ENCODE assay signal across 26 cellular contexts in the genomic region with DNA sequence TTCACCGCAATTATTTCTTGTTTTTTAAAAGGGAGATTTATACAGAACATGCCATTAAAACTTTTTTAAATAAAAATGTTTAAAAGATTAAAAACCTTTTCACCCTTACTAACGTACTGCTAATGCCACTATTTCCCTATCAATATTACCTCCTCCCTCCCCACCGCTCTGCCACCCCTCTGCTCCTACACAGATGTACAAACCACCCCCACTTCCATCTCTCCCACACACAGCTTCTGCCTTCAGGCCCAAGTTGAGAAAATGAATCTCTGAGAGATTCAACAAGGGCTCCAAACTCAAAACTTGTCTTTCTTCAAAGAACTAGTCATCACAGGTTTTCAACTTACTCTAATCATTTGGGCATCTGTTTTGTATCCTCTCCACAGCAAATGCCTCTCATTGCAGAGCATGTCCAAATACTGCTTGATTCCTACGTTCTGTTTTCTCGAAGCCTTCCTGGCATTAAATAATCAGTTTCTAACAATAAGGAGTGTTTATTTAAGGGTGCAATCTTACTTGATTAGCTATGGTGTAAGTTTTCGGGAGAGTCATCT. TPM values are rescaled to one million over a fixed set of nuclear protein-coding genes. Genes with fewer than 3 reads are reported as not detected.
A peak's percentile ranks its signal among the peaks of the same experiment; 100 is the strongest.
DNase-seq lines count a peak whose midpoint lies in the region; ATAC-seq and TF ChIP-seq lines count a peak whose summit lies in the region.
"Had no signal": no experiment of that assay in that cellular context is flagged by ENCODE, and none has a peak within 500 bp of the region (broad histone marks: within the 10 kb centered on the region; RNA-seq: fewer than 3 reads in every experiment).

No MANE protein-coding gene starts in this region.

- peaks cover 40% of the 10 kb centered on the region for H3K36me3 Mint-ChIP-seq in central memory CD8-positive, alpha-beta T cell (ENCODE audit: insufficient read depth)
- peaks cover 14% of the 10 kb centered on the region for H3K36me3 Mint-ChIP-seq in T-helper 17 cell (ENCODE audit: low read depth)

- peaks cover 26 to 55% (median 44%) of the 10 kb centered on the region in 10 experiments for H3K4me1 ChIP-seq in BLaER1 treated with 17β-estradiol and CSF1 and Interleukin-3, amounts not matched to agents 10 nM and 100 nM
- H3K4me1 ChIP-seq in HEK293 (ENCODE audit: control insufficient read depth, insufficient read depth, low read length) (no peaks in the 10 kb centered on the region), neutrophil (ENCODE audit: control insufficient read depth in 1 of 2, insufficient read depth in 1 of 2, low read depth in 1 of 2, low read length in 1 of 2) (peaks cover 39 to 48% of the 10 kb centered on the region in 2 experiments)
- H3K4me1 ChIP-seq: SJCRH30 had no signal

- no peak overlapping the region for H3K4me3 Mint-ChIP-seq in central memory CD8-positive, alpha-beta T cell
- H3K4me3 Mint-ChIP-seq in T-helper 17 cell: no peak overlapping the region
- H3K4me3 Mint-ChIP-seq: CD8-positive, alpha-beta memory T cell had no signal

- no peak for DNase-seq in central memory CD8-positive, alpha-beta T cell (ENCODE audit: low spot score in 2 of 2)
- DNase-seq in EL: no peak
- DNase-seq in stimulated activated CD4-positive, alpha-beta T cell treated with anti-CD3 and anti-CD28 coated beads, Interleukin-2, amount 100 ng/mL, for 48 hours: no peak
- DNase-seq in T-helper 17 cell: no peak
- DNase-seq: AML-193; C1 segment of cervical spinal cord; Calu3; CD8-positive, alpha-beta memory T cell; DMS79 treated with DMSO at 0.1 percent for 48 hours; GM23248; H7; NCI-H1092; NCI-H1417 treated with DMSO at 0.1 percent for 48 hours; NCI-H1694 treated with DMSO at 0.1 percent for 48 hours; NCI-H2081; NCI-H2227 treated with DMSO at 0.1 percent for 48 hours; NCI-H526 treated with DMSO at 0.1 percent for 48 hours; PC-9; SJCRH30 had no signal

- H3K4me1 Mint-ChIP-seq in central memory CD8-positive, alpha-beta T cell: no peaks in the 10 kb centered on the region
- peaks cover 2% of the 10 kb centered on the region for H3K4me1 Mint-ChIP-seq in T-helper 17 cell
- H3K4me1 Mint-ChIP-seq: CD8-positive, alpha-beta memory T cell had no signal

- POLR2A ChIA-PET in HEK293 (lab: Yijun Ruan, JAX): no interaction called here

- peaks cover 64 to 95% (median 90%) of the 10 kb centered on the region in 11 experiments for H3K36me3 ChIP-seq in BLaER1 treated with 17β-estradiol and CSF1 and Interleukin-3, amounts not matched to agents 10 nM and 100 nM
- H3K36me3 ChIP-seq in HEK293 (ENCODE audit: control insufficient read depth in 2 of 2, insufficient read depth in 1 of 2, low read length in 2 of 2): peaks cover 44 to 88% of the 10 kb centered on the region in 2 experiments
- H3K36me3 ChIP-seq in neutrophil: peaks cover 8% of the 10 kb centered on the region

- H3K4me2 ChIP-seq in BLaER1 treated with 17β-estradiol and CSF1 and Interleukin-3, amounts not matched to agents 10 nM and 100 nM: peak overlapping the region in 4 of 11 experiments; percentile 30 to 65 (median 57); a peak in 3 of 22 replicates
- H3K4me2 ChIP-seq: PC-9 had no signal

- H3K27me3 Mint-ChIP-seq in central memory CD8-positive, alpha-beta T cell: no peaks in the 10 kb centered on the region
- H3K27me3 Mint-ChIP-seq in T-helper 17 cell: no peaks in the 10 kb centered on the region
- H3K27me3 Mint-ChIP-seq: CD8-positive, alpha-beta memory T cell had no signal

- H3K9me3 ChIP-seq in BLaER1 treated with 17β-estradiol and CSF1 and Interleukin-3, amounts not matched to agents 10 nM and 100 nM (replicated peaks in 1 of 11): peaks cover 0 to 9% (median 0%) of the 10 kb centered on the region in 11 experiments; a peak in 5 of 22 replicates
- H3K9me3 ChIP-seq in HEK293 (ENCODE audit: control insufficient read depth, insufficient read depth, low read depth, low read length) (no peaks in the 10 kb centered on the region), neutrophil (no peaks in the 10 kb centered on the region), T-helper 17 cell (ENCODE audit: control insufficient read depth, low read length, poor library complexity, severe bottlenecking) (no peaks in the 10 kb centered on the region)
- H3K9me3 ChIP-seq: SJCRH30 had no signal

- H3K27me3 ChIP-seq in BLaER1 treated with 17β-estradiol and CSF1 and Interleukin-3, amounts not matched to agents 10 nM and 100 nM: no peaks in the 10 kb centered on the region
- H3K27me3 ChIP-seq in neutrophil: no peaks in the 10 kb centered on the region
- H3K27me3 ChIP-seq: SJCRH30 had no signal

- H3K27ac ChIP-seq in BLaER1 treated with 17β-estradiol and CSF1 and Interleukin-3, amounts not matched to agents 10 nM and 100 nM: peak overlapping the region in 7 of 11 experiments; percentile 13 to 77 (median 47); a peak in 9 of 22 replicates
- H3K27ac ChIP-seq in HEK293 (ENCODE audit: extremely low read depth, low read depth, low read length) (no peak overlapping the region), neutrophil (peak overlapping the region; percentile 72)
- H3K27ac ChIP-seq: GM23248, PC-9, SJCRH30 had no signal

- no peak overlapping the region for H3K4me3 ChIP-seq in BLaER1 treated with 17β-estradiol and CSF1 and Interleukin-3, amounts not matched to agents 10 nM and 100 nM
- H3K4me3 ChIP-seq in HEK293 (ENCODE audit: low read depth, low read length): no peak overlapping the region
- no peak overlapping the region for H3K4me3 ChIP-seq in neutrophil (ENCODE audit: low read depth in 1 of 2, low read length in 1 of 2)
- H3K4me3 ChIP-seq: GM23248, PC-9, SJCRH30 had no signal

- peaks cover 0 to 12% (median 0%) of the 10 kb centered on the region in 11 experiments; a peak in 6 of 22 replicates for H4K20me1 ChIP-seq in BLaER1 treated with 17β-estradiol and CSF1 and Interleukin-3, amounts not matched to agents 10 nM and 100 nM

- no peak for ATAC-seq in central memory CD8-positive, alpha-beta T cell (replicated peaks; ENCODE audit: extremely low read depth, poor library complexity, severe bottlenecking)
- ATAC-seq in GM21529 (IDR thresholded peaks at IDR 0.05; ENCODE audit: unreplicated experiment) (no peak), T-helper 17 cell (no peak)
- ATAC-seq: Right ventricle myocardium inferior had no signal

- H3K9ac ChIP-seq in BLaER1 treated with 17β-estradiol and CSF1 and Interleukin-3, amounts not matched to agents 10 nM and 100 nM: no peak overlapping the region

- no peaks in the 10 kb centered on the region for H3K9me3 Mint-ChIP-seq in central memory CD8-positive, alpha-beta T cell
- H3K9me3 Mint-ChIP-seq: CD8-positive, alpha-beta memory T cell had no signal

- TF ChIP-seq CTCF in HEK293 (tag by site-specific recombination; IDR thresholded peaks at IDR 0.05): no peak
- TF ChIP-seq CTCF in neutrophil (IDR thresholded peaks at IDR 0.05): no peak

- CTCF ChIA-PET in HEK293 (lab: Yijun Ruan, JAX): interaction anchor here (0.6 to 1.7 kb wide), 4 partner anchors 10 to 599 kb away, joined by 3 to 5 read pairs (median 4); no protein-coding TSS in a partner anchor

- peak overlapping the region; percentile 21 for H3K27ac Mint-ChIP-seq in central memory CD8-positive, alpha-beta T cell (ENCODE audit: low read depth)
- no peak overlapping the region for H3K27ac Mint-ChIP-seq in T-helper 17 cell

TF ChIP-seq in HEK293, 187 proteins besides CTCF, POLR2A, EP300 and RAD21:
- TF ChIP-seq EGR2 (tag by site-specific recombination; IDR thresholded peaks at IDR 0.05; ENCODE audit: low read depth) (peak; percentile 28; the same call in 1 of the 2 replicates), ZNF239 (tag by site-specific recombination; IDR thresholded peaks at IDR 0.05) (no peak), ZNF335 (tag by site-specific recombination; conservative IDR thresholded peaks at IDR 0.05) (no peak), ZFHX2 (tag by site-specific recombination; conservative IDR thresholded peaks at IDR 0.05) (peak; percentile 39; the same call in 1 of the 2 replicates)

RNA-seq across cellular contexts. Expression of gene FARSB, which starts 32.1 kb away (rescaled TPM):
- total RNA-seq in T-helper 17 cell: 10 to 100 TPM; 12.5 to 13.2 TPM

RNA-seq across cellular contexts. Expression of gene MOGAT1, which starts 47.6 kb away (rescaled TPM):
- total RNA-seq in T-helper 17 cell: not detected
- total RNA-seq: CD8-positive, alpha-beta memory T cell; GM23248; H7; HT-29; NCI-H460; SJCRH30 had no signal
